Comparison of ENCODE assay signal across 20 cellular contexts in genomic region chr3:187223799-187224198, GRCh38. TPM values are rescaled to one million over a fixed set of nuclear protein-coding genes. Genes with fewer than 3 reads are reported as not detected.
DNase-seq lines count a peak whose midpoint lies in the region; ATAC-seq, FAIRE-seq and TF ChIP-seq lines count a peak whose summit lies in the region.
"Had no signal": no experiment of that assay in that cellular context is flagged by ENCODE, and none has a peak within 500 bp of the region (broad histone marks: within the 10 kb centered on the region; RNA-seq: fewer than 3 reads in every experiment).

No MANE protein-coding gene starts in this region.

- no peak overlapping the region for H3K27ac ChIP-seq in pancreas
- H3K27ac ChIP-seq: 22Rv1 had no signal

- H3K9me3 ChIP-seq in pancreas, result no peaks in the 10 kb centered on the region

- H3K4me3 ChIP-seq in pancreas, result no peak overlapping the region

- H3K27me3 Mint-ChIP-seq in endothelial cell (ENCODE audit: unreplicated experiment) (peaks cover 3% of the 10 kb centered on the region), nephron progenitor cell (ENCODE audit: low read depth, poor library complexity) (peaks cover 19% of the 10 kb centered on the region)

- DNase-seq in NCI-H1105 treated with DMSO at 0.1 percent for 48 hours (lab: John Stamatoyannopoulos, UW) (peak; percentile 32), NCI-H1105 (lab: John Stamatoyannopoulos, UW) (no peak), M059J (ENCODE audit: low read depth) (peak; percentile 61), dermis blood vessel endothelial cell (peak; percentile 7), pancreas (no peak), endothelial cell (ENCODE audit: low spot score) (no peak), nephron progenitor cell (no peak)
- DNase-seq in stimulated activated CD4-positive, alpha-beta T cell treated with anti-CD3 and anti-CD28 coated beads, Interleukin-4, amount 100 ng/mL, for 1 hour, result no peak
- DNase-seq: activated CD4-positive, alpha-beta T cell treated with anti-CD3 and anti-CD28 coated beads for 48 hours; activated naive CD8-positive, alpha-beta T cell treated with anti-CD3 and anti-CD28 coated beads, Interleukin-2, amount 50 U/mL, for 24 hours; activated T-cell treated with anti-CD3 and anti-CD28 coated beads, Interleukin-2, amount 50 U/mL, for 4 hours; left colon; NCI-H774; SHP77; T1000 had no signal

- H3K4me1 ChIP-seq in pancreas, result no peaks in the 10 kb centered on the region

- intact Hi-C loops in pancreas (cut with DNase I), result loop anchor here in 2 of 3 donors (5.0 to 10.0 kb wide), 2 partner anchors 449 to 461 kb away; partner anchors contain the start of gene SST (in 1 of the 2)

- H3K4me1 Mint-ChIP-seq in endothelial cell (ENCODE audit: unreplicated experiment), result no peaks in the 10 kb centered on the region
- H3K4me1 Mint-ChIP-seq in nephron progenitor cell, result no peaks in the 10 kb centered on the region
- H3K4me1 Mint-ChIP-seq: activated naive CD8-positive, alpha-beta T cell treated with anti-CD3 and anti-CD28 coated beads, Interleukin-2, amount 50 U/mL, for 24 hours had no signal

- FAIRE-seq in pancreas (lab: Jason Lieb, UNC), result no peak
- FAIRE-seq: endothelial cell of umbilical vein, GM12892 had no signal

- no peak for TF ChIP-seq CTCF in pancreas (IDR thresholded peaks at IDR 0.05)
- TF ChIP-seq CTCF in endothelial cell (IDR thresholded peaks at IDR 0.05; ENCODE audit: unreplicated experiment), result no peak
- no peak for TF ChIP-seq CTCF in nephron progenitor cell (IDR thresholded peaks at IDR 0.05)

- ATAC-seq in pancreas, result peak in 3 of 4 donors; percentile 10 to 36 (median 10)
- ATAC-seq: activated naive CD8-positive, alpha-beta T cell treated with anti-CD3 and anti-CD28 coated beads, Interleukin-2, amount 50 U/mL, for 24 hours; activated T-cell treated with anti-CD3 and anti-CD28 coated beads, Interleukin-2, amount 50 U/mL, for 4 hours; left colon had no signal

- 70 to 79% methylated on average over 3 of the region's 3 CpGs for WGBS in pancreas, 2 donors

- H3K27ac Mint-ChIP-seq in endothelial cell (ENCODE audit: unreplicated experiment), result no peak overlapping the region
- no peak overlapping the region for H3K27ac Mint-ChIP-seq in nephron progenitor cell
- H3K27ac Mint-ChIP-seq: activated naive CD8-positive, alpha-beta T cell treated with anti-CD3 and anti-CD28 coated beads, Interleukin-2, amount 50 U/mL, for 24 hours; progenitor cell of endocrine pancreas had no signal

- H3K9me3 Mint-ChIP-seq in endothelial cell (ENCODE audit: unreplicated experiment), result no peaks in the 10 kb centered on the region
- no peaks in the 10 kb centered on the region for H3K9me3 Mint-ChIP-seq in nephron progenitor cell
- H3K9me3 Mint-ChIP-seq: activated naive CD8-positive, alpha-beta T cell treated with anti-CD3 and anti-CD28 coated beads, Interleukin-2, amount 50 U/mL, for 24 hours; activated T-cell treated with anti-CD3 and anti-CD28 coated beads, Interleukin-2, amount 50 U/mL, for 4 hours had no signal

- H3K36me3 Mint-ChIP-seq in endothelial cell (ENCODE audit: low read depth, unreplicated experiment) (no peaks in the 10 kb centered on the region), nephron progenitor cell (ENCODE audit: low read depth) (no peaks in the 10 kb centered on the region)

- no peaks in the 10 kb centered on the region for H3K36me3 ChIP-seq in pancreas

- H3K4me3 Mint-ChIP-seq in endothelial cell (ENCODE audit: unreplicated experiment) (no peak overlapping the region), nephron progenitor cell (no peak overlapping the region)
- H3K4me3 Mint-ChIP-seq: activated naive CD8-positive, alpha-beta T cell treated with anti-CD3 and anti-CD28 coated beads, Interleukin-2, amount 50 U/mL, for 24 hours; activated T-cell treated with anti-CD3 and anti-CD28 coated beads, Interleukin-2, amount 50 U/mL, for 4 hours had no signal

- H3K27me3 ChIP-seq in pancreas, result no peaks in the 10 kb centered on the region

RNA-seq across cellular contexts. Expression of gene RTP1, which starts 26.5 kb away (rescaled TPM):
- not detected in 2 replicates for total RNA-seq in M059J (2014; rRNA removed; shearing (Covaris generic))
- total RNA-seq in dermis blood vessel endothelial cell (not detected in 2 replicates), pancreas (not detected), endothelial cell (ENCODE audit: unreplicated experiment) (not detected)
- polyA plus RNA-seq in pancreas, result not detected
- total RNA-seq: activated T-cell treated with anti-CD3 and anti-CD28 coated beads, Interleukin-2, amount 50 U/mL, for 4 hours; chondrocyte; endothelial cell of umbilical vein; left colon; progenitor cell of endocrine pancreas had no signal
- polyA plus RNA-seq: endothelial cell of umbilical vein had no signal

Comparison
In these comparisons a context has a peak if more than half of its experiments do, and no peak if none do; other contexts are left out.
1. DNase-seq: peak in NCI-H1105 treated with DMSO at 0.1 percent for 48 hours (single experiment), M059J (single experiment) and dermis blood vessel endothelial cell (single experiment); none in NCI-H1105 (single experiment), pancreas (0 of 6), endothelial cell (single experiment), nephron progenitor cell (single experiment) and stimulated activated CD4-positive, alpha-beta T cell treated with anti-CD3 and anti-CD28 coated beads, Interleukin-4, amount 100 ng/mL, for 1 hour (single experiment).